7 cellular contexts compared by ENCODE assay signal in genomic region chr21:8428668-8429482, GRCh38.
DNase-seq lines count a peak whose midpoint lies in the region; ATAC-seq and TF ChIP-seq lines count a peak whose summit lies in the region.
"Not testable (repeated sequence)": the region's sequence is repeated elsewhere in the genome, so short reads cannot be mapped to it uniquely, and the experiment has no call there.

No MANE protein-coding gene starts in this region.

- H3K4me1 ChIP-seq in lung (ENCODE audit: control insufficient read depth in 2 of 2, insufficient read depth in 2 of 2, low read length in 2 of 2) = not testable (repeated sequence)

- not testable (repeated sequence) for H3K36me3 ChIP-seq in lung (ENCODE audit: control insufficient read depth in 2 of 2, insufficient read depth in 2 of 2, low read length in 2 of 2)

- not testable (repeated sequence) for H3K9me3 Mint-ChIP-seq in activated naive CD8-positive, alpha-beta T cell treated with anti-CD3 and anti-CD28 coated beads, Interleukin-2, amount 50 U/mL, for 24 hours

- H3K36me3 Mint-ChIP-seq in activated naive CD8-positive, alpha-beta T cell treated with anti-CD3 and anti-CD28 coated beads, Interleukin-2, amount 50 U/mL, for 24 hours (ENCODE audit: low read depth) = not testable (repeated sequence)

- WGBS in lung, 2 donors = no CpG with 5 or more reads among the region's 44 CpGs

- DNase-seq in activated naive CD8-positive, alpha-beta T cell treated with anti-CD3 and anti-CD28 coated beads, Interleukin-2, amount 50 U/mL, for 24 hours; lung (ENCODE audit: low spot score): not testable (repeated sequence)

- not testable (repeated sequence) for H3K27me3 ChIP-seq in lung (ENCODE audit: control insufficient read depth, insufficient read depth)

- not testable (repeated sequence) for H3K4me3 ChIP-seq in lung

- H3K4me3 Mint-ChIP-seq in activated naive CD8-positive, alpha-beta T cell treated with anti-CD3 and anti-CD28 coated beads, Interleukin-2, amount 50 U/mL, for 24 hours = not testable (repeated sequence)

- ATAC-seq in GM18868 (IDR thresholded peaks at IDR 0.05; ENCODE audit: unreplicated experiment) (peak; percentile 67), GM21367 (IDR thresholded peaks at IDR 0.05; ENCODE audit: unreplicated experiment) (peak; percentile 76), HG02642 (IDR thresholded peaks at IDR 0.05; ENCODE audit: poor library complexity, unreplicated experiment) (peak; percentile 71), HG03097 (IDR thresholded peaks at IDR 0.05; ENCODE audit: low FRiP score, unreplicated experiment) (peak; percentile 87), HG03571 (IDR thresholded peaks at IDR 0.05; ENCODE audit: unreplicated experiment) (peak; percentile 80), lung (ENCODE audit: insufficient read depth, low FRiP score) (peak; percentile 79)
- ATAC-seq in activated naive CD8-positive, alpha-beta T cell treated with anti-CD3 and anti-CD28 coated beads, Interleukin-2, amount 50 U/mL, for 24 hours = peak; percentile 79

- not testable (repeated sequence) for H3K9me3 ChIP-seq in lung (ENCODE audit: control insufficient read depth in 2 of 2, insufficient read depth in 1 of 2, low read length in 1 of 2)

- not testable (repeated sequence) for H3K27ac Mint-ChIP-seq in activated naive CD8-positive, alpha-beta T cell treated with anti-CD3 and anti-CD28 coated beads, Interleukin-2, amount 50 U/mL, for 24 hours

- not testable (repeated sequence) for H3K27me3 Mint-ChIP-seq in activated naive CD8-positive, alpha-beta T cell treated with anti-CD3 and anti-CD28 coated beads, Interleukin-2, amount 50 U/mL, for 24 hours

- not testable (repeated sequence) for TF ChIP-seq CTCF in lung (IDR thresholded peaks at IDR 0.05; ENCODE audit: control extremely low read depth, extremely low read depth)

- not testable (repeated sequence) for H3K4me1 Mint-ChIP-seq in activated naive CD8-positive, alpha-beta T cell treated with anti-CD3 and anti-CD28 coated beads, Interleukin-2, amount 50 U/mL, for 24 hours

- not testable (repeated sequence) for H3K27ac ChIP-seq in lung (ENCODE audit: low read depth in 1 of 2, low read length in 1 of 2)
